In the genomic region with DNA sequence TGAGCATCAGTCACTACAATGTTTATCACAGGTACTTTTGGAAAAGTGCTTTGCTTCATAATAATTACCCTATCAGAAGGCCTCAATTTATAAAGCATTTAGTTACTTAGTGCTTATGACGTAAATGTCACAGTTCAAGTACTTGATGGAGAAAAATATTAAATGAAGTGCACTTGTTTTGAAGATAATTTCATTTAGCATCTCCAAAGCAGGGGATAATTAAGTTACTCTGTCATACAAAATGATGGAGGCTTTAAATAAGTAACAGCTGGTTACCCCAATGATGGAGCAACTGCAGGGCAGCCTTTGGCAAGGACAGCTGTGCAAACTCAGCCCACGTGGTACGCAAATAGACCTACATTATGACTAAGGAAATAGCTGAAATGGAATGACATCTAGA, we compare ENCODE assay signal across 22 cellular contexts.
DNase-seq lines count a peak whose midpoint lies in the region; ATAC-seq and TF ChIP-seq lines count a peak whose summit lies in the region.
"Had no signal": no experiment of that assay in that cellular context is flagged by ENCODE, and none has a peak within 500 bp of the region (broad histone marks: within the 10 kb centered on the region; RNA-seq: fewer than 3 reads in every experiment).

No MANE protein-coding gene starts in this region.

- H3K27ac ChIP-seq in left lung, result no peak overlapping the region
- H3K27ac ChIP-seq: dorsolateral prefrontal cortex, pancreas, sigmoid colon, vagina had no signal

- H3K4me3 ChIP-seq in left lung, result no peak overlapping the region
- H3K4me3 ChIP-seq: dorsolateral prefrontal cortex, lung, pancreas, sigmoid colon, vagina had no signal

- CTCF ChIA-PET in GM10248 (lab: Yijun Ruan, JAX) (no interaction called here), WTC11 (lab: Charles Lee) (no interaction called here)

- H3K4me1 Mint-ChIP-seq in WTC11 (no peaks in the 10 kb centered on the region; the same call in 1 of the 2 replicates), endothelial cell (ENCODE audit: unreplicated experiment) (no peaks in the 10 kb centered on the region)
- H3K4me1 Mint-ChIP-seq: activated T-helper 17 cell treated with anti-CD3 and anti-CD28 coated beads, Interleukin-2, amount 50 U/mL, for 72 hours; naive thymus-derived CD4-positive, alpha-beta T cell had no signal

- peaks cover 21% of the 10 kb centered on the region for H3K9me3 Mint-ChIP-seq in WTC11
- H3K9me3 Mint-ChIP-seq in endothelial cell (ENCODE audit: unreplicated experiment), result no peaks in the 10 kb centered on the region

- no peak for TF ChIP-seq CTCF in GM10248 (IDR thresholded peaks at IDR 0.05; ENCODE audit: control extremely low read depth, extremely low read depth, low read depth, missing control alignments)
- no peak for TF ChIP-seq CTCF in left lung (IDR thresholded peaks at IDR 0.05)
- TF ChIP-seq CTCF in WTC11 (IDR thresholded peaks at IDR 0.05), result no peak
- no peak for TF ChIP-seq CTCF in endothelial cell (IDR thresholded peaks at IDR 0.05; ENCODE audit: unreplicated experiment)

- H3K9me3 ChIP-seq in left lung, result no peaks in the 10 kb centered on the region
- H3K9me3 ChIP-seq: Caco-2, pancreas, sigmoid colon, vagina had no signal

- H3K4me3 Mint-ChIP-seq in WTC11, result no peak overlapping the region
- H3K4me3 Mint-ChIP-seq in endothelial cell (ENCODE audit: unreplicated experiment), result no peak overlapping the region
- H3K4me3 Mint-ChIP-seq: activated T-helper 17 cell treated with anti-CD3 and anti-CD28 coated beads, Interleukin-2, amount 50 U/mL, for 72 hours; naive thymus-derived CD4-positive, alpha-beta T cell had no signal

- ATAC-seq in SK-N-SH treated with all-trans-retinoic acid at 6 μM for 48 hours (peak; percentile 51; the same call in 1 of the 3 replicates), left lung (no peak), WTC11 (no peak)
- ATAC-seq: activated T-helper 17 cell treated with anti-CD3 and anti-CD28 coated beads, Interleukin-2, amount 50 U/mL, for 72 hours; naive thymus-derived CD4-positive, alpha-beta T cell had no signal

- no peaks in the 10 kb centered on the region for H3K36me3 ChIP-seq in left lung
- H3K36me3 ChIP-seq: pancreas, sigmoid colon, vagina had no signal

- peak; percentile 65 for DNase-seq in COR-L47 (lab: John Stamatoyannopoulos, UW)
- DNase-seq in NCI-H1105 (lab: John Stamatoyannopoulos, UW), result peak; percentile 96
- DNase-seq in NCI-H2196 treated with DMSO at 0.1 percent for 48 hours (lab: John Stamatoyannopoulos, UW; ENCODE audit: unreplicated experiment), result peak; percentile 56
- DNase-seq in GM10248 (ENCODE audit: extremely low spot score), result no peak
- DNase-seq in left lung, result no peak
- no peak for DNase-seq in WTC11 (ENCODE audit: low spot score)
- DNase-seq in endothelial cell (ENCODE audit: low spot score), result no peak
- DNase-seq: activated CD4-positive, CD25-positive, alpha-beta regulatory T cell treated with anti-CD3 and anti-CD28 coated beads, Interleukin-2, amount 50 U/mL, for 72 hours; Caco-2; dorsolateral prefrontal cortex; GOT3; KG1; naive thymus-derived CD4-positive, alpha-beta T cell; NCI-H187; pancreas; SIG-M5; sigmoid colon; stimulated activated CD4-positive, alpha-beta T cell treated with anti-CD3 and anti-CD28 coated beads, Interleukin-2, amount 100 ng/mL, for 48 hours had no signal

- H3K27ac Mint-ChIP-seq in WTC11 (no peak overlapping the region), endothelial cell (ENCODE audit: unreplicated experiment) (no peak overlapping the region)
- H3K27ac Mint-ChIP-seq: activated T-helper 17 cell treated with anti-CD3 and anti-CD28 coated beads, Interleukin-2, amount 50 U/mL, for 72 hours; naive thymus-derived CD4-positive, alpha-beta T cell had no signal

- H3K36me3 Mint-ChIP-seq in WTC11 (no peaks in the 10 kb centered on the region), endothelial cell (ENCODE audit: low read depth, unreplicated experiment) (no peaks in the 10 kb centered on the region)
- H3K36me3 Mint-ChIP-seq: naive thymus-derived CD4-positive, alpha-beta T cell had no signal

- intact Hi-C loops in left lung (cut with DNase I), result no loop called here

- POLR2A ChIA-PET in GM10248 (lab: Yijun Ruan, JAX) (no interaction called here), WTC11 (lab: Charles Lee) (no interaction called here)

- H3K4me1 ChIP-seq in left lung, result no peaks in the 10 kb centered on the region
- H3K4me1 ChIP-seq: Caco-2, pancreas, sigmoid colon, vagina had no signal

- H3K27me3 Mint-ChIP-seq in WTC11 (ENCODE audit: low read depth) (no peaks in the 10 kb centered on the region), endothelial cell (ENCODE audit: unreplicated experiment) (no peaks in the 10 kb centered on the region)
- H3K27me3 Mint-ChIP-seq: activated T-helper 17 cell treated with anti-CD3 and anti-CD28 coated beads, Interleukin-2, amount 50 U/mL, for 72 hours; naive thymus-derived CD4-positive, alpha-beta T cell had no signal

- no peaks in the 10 kb centered on the region for H3K27me3 ChIP-seq in left lung
- H3K27me3 ChIP-seq: dorsolateral prefrontal cortex, pancreas, sigmoid colon, vagina had no signal

TF ChIP-seq in SK-N-SH treated with all-trans-retinoic acid at 6 μM for 48 hours, 23 proteins besides CTCF, POLR2A, EP300 and RAD21 (continues in another document):
- TF ChIP-seq ZNF8 (CRISPR knock-in tag; IDR thresholded peaks at IDR 0.05) (peak; percentile 90), ZNF565 (CRISPR knock-in tag; conservative IDR thresholded peaks at IDR 0.05; ENCODE audit: low read depth) (peak; percentile 95), RARB (CRISPR knock-in tag; IDR thresholded peaks at IDR 0.05) (no peak), GLIS3 (CRISPR knock-in tag; IDR thresholded peaks at IDR 0.05) (peak; percentile 99), TOX (CRISPR knock-in tag; IDR thresholded peaks at IDR 0.05; ENCODE audit: borderline replicate concordance) (no peak), BACH2 (CRISPR knock-in tag; IDR thresholded peaks at IDR 0.05; ENCODE audit: borderline replicate concordance) (peak; percentile 98), ZFP30 (CRISPR knock-in tag; IDR thresholded peaks at IDR 0.05) (peak; percentile 71)
- TF ChIP-seq, protein P1, sequence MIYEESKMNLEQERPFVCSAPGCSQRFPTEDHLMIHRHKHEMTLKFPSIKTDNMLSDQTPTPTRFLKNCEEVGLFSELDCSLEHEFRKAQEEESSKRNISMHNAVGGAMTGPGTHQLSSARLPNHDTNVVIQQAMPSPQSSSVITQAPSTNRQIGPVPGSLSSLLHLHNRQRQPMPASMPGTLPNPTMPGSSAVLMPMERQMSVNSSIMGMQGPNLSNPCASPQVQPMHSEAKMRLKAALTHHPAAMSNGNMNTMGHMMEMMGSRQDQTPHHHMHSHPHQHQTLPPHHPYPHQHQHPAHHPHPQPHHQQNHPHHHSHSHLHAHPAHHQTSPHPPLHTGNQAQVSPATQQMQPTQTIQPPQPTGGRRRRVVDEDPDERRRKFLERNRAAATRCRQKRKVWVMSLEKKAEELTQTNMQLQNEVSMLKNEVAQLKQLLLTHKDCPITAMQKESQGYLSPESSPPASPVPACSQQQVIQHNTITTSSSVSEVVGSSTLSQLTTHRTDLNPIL (CRISPR knock-in tag; IDR thresholded peaks at IDR 0.05; ENCODE audit: low read depth), result peak; percentile 99

TF ChIP-seq in WTC11, 78 proteins besides CTCF, POLR2A, EP300 and RAD21 (continues in another document):
- TF ChIP-seq, protein P2, sequence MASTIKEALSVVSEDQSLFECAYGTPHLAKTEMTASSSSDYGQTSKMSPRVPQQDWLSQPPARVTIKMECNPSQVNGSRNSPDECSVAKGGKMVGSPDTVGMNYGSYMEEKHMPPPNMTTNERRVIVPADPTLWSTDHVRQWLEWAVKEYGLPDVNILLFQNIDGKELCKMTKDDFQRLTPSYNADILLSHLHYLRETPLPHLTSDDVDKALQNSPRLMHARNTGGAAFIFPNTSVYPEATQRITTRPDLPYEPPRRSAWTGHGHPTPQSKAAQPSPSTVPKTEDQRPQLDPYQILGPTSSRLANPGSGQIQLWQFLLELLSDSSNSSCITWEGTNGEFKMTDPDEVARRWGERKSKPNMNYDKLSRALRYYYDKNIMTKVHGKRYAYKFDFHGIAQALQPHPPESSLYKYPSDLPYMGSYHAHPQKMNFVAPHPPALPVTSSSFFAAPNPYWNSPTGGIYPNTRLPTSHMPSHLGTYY (CRISPR knock-in tag; IDR thresholded peaks at IDR 0.05), result no peak
- TF ChIP-seq, protein P3, sequence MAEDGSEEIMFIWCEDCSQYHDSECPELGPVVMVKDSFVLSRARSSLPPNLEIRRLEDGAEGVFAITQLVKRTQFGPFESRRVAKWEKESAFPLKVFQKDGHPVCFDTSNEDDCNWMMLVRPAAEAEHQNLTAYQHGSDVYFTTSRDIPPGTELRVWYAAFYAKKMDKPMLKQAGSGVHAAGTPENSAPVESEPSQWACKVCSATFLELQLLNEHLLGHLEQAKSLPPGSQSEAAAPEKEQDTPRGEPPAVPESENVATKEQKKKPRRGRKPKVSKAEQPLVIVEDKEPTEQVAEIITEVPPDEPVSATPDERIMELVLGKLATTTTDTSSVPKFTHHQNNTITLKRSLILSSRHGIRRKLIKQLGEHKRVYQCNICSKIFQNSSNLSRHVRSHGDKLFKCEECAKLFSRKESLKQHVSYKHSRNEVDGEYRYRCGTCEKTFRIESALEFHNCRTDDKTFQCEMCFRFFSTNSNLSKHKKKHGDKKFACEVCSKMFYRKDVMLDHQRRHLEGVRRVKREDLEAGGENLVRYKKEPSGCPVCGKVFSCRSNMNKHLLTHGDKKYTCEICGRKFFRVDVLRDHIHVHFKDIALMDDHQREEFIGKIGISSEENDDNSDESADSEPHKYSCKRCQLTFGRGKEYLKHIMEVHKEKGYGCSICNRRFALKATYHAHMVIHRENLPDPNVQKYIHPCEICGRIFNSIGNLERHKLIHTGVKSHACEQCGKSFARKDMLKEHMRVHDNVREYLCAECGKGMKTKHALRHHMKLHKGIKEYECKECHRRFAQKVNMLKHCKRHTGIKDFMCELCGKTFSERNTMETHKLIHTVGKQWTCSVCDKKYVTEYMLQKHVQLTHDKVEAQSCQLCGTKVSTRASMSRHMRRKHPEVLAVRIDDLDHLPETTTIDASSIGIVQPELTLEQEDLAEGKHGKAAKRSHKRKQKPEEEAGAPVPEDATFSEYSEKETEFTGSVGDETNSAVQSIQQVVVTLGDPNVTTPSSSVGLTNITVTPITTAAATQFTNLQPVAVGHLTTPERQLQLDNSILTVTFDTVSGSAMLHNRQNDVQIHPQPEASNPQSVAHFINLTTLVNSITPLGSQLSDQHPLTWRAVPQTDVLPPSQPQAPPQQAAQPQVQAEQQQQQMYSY (CRISPR knock-in tag; IDR thresholded peaks at IDR 0.05), result no peak
- TF ChIP-seq, protein P4, sequence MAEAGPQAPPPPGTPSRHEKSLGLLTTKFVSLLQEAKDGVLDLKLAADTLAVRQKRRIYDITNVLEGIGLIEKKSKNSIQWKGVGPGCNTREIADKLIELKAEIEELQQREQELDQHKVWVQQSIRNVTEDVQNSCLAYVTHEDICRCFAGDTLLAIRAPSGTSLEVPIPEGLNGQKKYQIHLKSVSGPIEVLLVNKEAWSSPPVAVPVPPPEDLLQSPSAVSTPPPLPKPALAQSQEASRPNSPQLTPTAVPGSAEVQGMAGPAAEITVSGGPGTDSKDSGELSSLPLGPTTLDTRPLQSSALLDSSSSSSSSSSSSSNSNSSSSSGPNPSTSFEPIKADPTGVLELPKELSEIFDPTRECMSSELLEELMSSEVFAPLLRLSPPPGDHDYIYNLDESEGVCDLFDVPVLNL (CRISPR knock-in tag; IDR thresholded peaks at IDR 0.05; ENCODE audit: borderline replicate concordance, low read depth), result no peak

Comparison
In these comparisons a context has a peak if more than half of its experiments do, and no peak if none do; other contexts are left out.
1. DNase-seq: peak in COR-L47 (single experiment), NCI-H1105 (single experiment) and NCI-H2196 treated with DMSO at 0.1 percent for 48 hours (single experiment); none in GM10248 (single experiment), left lung (0 of 2), WTC11 (single experiment) and endothelial cell (single experiment).